Comparison of ENCODE assay signal across 8 cellular contexts in genomic region chr17:51259574-51260236, GRCh38. TPM values are rescaled to one million over a fixed set of nuclear protein-coding genes. Genes with fewer than 3 reads are reported as not detected.
DNase-seq lines count a peak whose midpoint lies in the region; ATAC-seq, FAIRE-seq and TF ChIP-seq lines count a peak whose summit lies in the region.

TSS of gene MBTD1 (minus strand) at chr17:51260049. CDS start at chr17:51225161, 34,888 bp downstream.

- peaks cover 72% of the 10 kb centered on the region for H3K4me1 Mint-ChIP-seq in activated naive CD8-positive, alpha-beta T cell treated with anti-CD3 and anti-CD28 coated beads, Interleukin-2, amount 50 U/mL, for 24 hours

- H3K4me1 ChIP-seq in cardiac muscle cell (ENCODE audit: low read depth), result peaks cover 30% of the 10 kb centered on the region
- H3K4me1 ChIP-seq in pancreas, result peaks cover 16 to 45% (median 40%) of the 10 kb centered on the region in 3 donors
- H3K4me1 ChIP-seq in thyroid gland, result peaks cover 26 to 28% of the 10 kb centered on the region in 2 donors

- H3K9me3 Mint-ChIP-seq in activated naive CD8-positive, alpha-beta T cell treated with anti-CD3 and anti-CD28 coated beads, Interleukin-2, amount 50 U/mL, for 24 hours, result no peaks in the 10 kb centered on the region

- H3K36me3 ChIP-seq in cardiac muscle cell (no peaks in the 10 kb centered on the region), pancreas (no peaks in the 10 kb centered on the region), thyroid gland (no peaks in the 10 kb centered on the region)

- H3K27me3 ChIP-seq in cardiac muscle cell (no peaks in the 10 kb centered on the region), pancreas (no peaks in the 10 kb centered on the region), thyroid gland (no peaks in the 10 kb centered on the region)

- FAIRE-seq in pancreas (lab: Jason Lieb, UNC), result no peak

- peak; percentile 80 for ATAC-seq in HG02642 (IDR thresholded peaks at IDR 0.05; ENCODE audit: poor library complexity, unreplicated experiment)
- ATAC-seq in activated naive CD8-positive, alpha-beta T cell treated with anti-CD3 and anti-CD28 coated beads, Interleukin-2, amount 50 U/mL, for 24 hours, result peak; percentile 93
- peak; percentile 84 to 93 (median 87) for ATAC-seq in pancreas

- peak within 1 kb of the TSS; percentile 98 for H3K27ac Mint-ChIP-seq in activated naive CD8-positive, alpha-beta T cell treated with anti-CD3 and anti-CD28 coated beads, Interleukin-2, amount 50 U/mL, for 24 hours

- 0% methylated on average over 42 of the region's 42 CpGs for WGBS in pancreas, 2 donors
- 1% methylated on average over 12 to 19 of the region's 42 CpGs for WGBS in thyroid gland, 2 donors

- no peak for TF ChIP-seq POLR2A in thyroid gland (IDR thresholded peaks at IDR 0.05)

- TF ChIP-seq CTCF in cardiac muscle cell (IDR thresholded peaks at IDR 0.05; ENCODE audit: low read depth, low read length), result no peak
- TF ChIP-seq CTCF in pancreas (IDR thresholded peaks at IDR 0.05), result no peak
- TF ChIP-seq CTCF in thyroid gland (IDR thresholded peaks at IDR 0.05), result peak in 1 of 6 experiments; percentile 12

- DNase-seq in NCI-H128 (lab: John Stamatoyannopoulos, UW; ENCODE audit: unreplicated experiment), result peak; percentile 86
- peak; percentile 87 to 95 for DNase-seq in SW 1271 (lab: John Stamatoyannopoulos, UW)
- peak; percentile 96 for DNase-seq in activated naive CD8-positive, alpha-beta T cell treated with anti-CD3 and anti-CD28 coated beads, Interleukin-2, amount 50 U/mL, for 24 hours
- peak; percentile 97 to 98 for DNase-seq in cardiac muscle cell (ENCODE audit: low read depth in 1 of 2, low spot score in 1 of 2)
- peak; percentile 91 to 98 (median 94) for DNase-seq in pancreas
- peak; percentile 95 to 96 for DNase-seq in thyroid gland

- peak within 1 kb of the TSS; percentile 93 for H3K4me3 Mint-ChIP-seq in activated naive CD8-positive, alpha-beta T cell treated with anti-CD3 and anti-CD28 coated beads, Interleukin-2, amount 50 U/mL, for 24 hours

- H3K4me3 ChIP-seq in GM08714 (ENCODE audit: low read length) (peak within 1 kb of the TSS; percentile 88), cardiac muscle cell (peak within 1 kb of the TSS; percentile 71), pancreas (peak within 1 kb of the TSS; percentile 76 to 91 (median 88)), thyroid gland (replicated peaks in 1 of 3) (peak within 1 kb of the TSS; percentile 55 to 93 (median 85))

- H3K27me3 Mint-ChIP-seq in activated naive CD8-positive, alpha-beta T cell treated with anti-CD3 and anti-CD28 coated beads, Interleukin-2, amount 50 U/mL, for 24 hours, result no peaks in the 10 kb centered on the region

- no peaks in the 10 kb centered on the region for H3K9me3 ChIP-seq in cardiac muscle cell (ENCODE audit: low read depth)
- H3K9me3 ChIP-seq in pancreas, result no peaks in the 10 kb centered on the region
- no peaks in the 10 kb centered on the region for H3K9me3 ChIP-seq in thyroid gland

- peaks cover 51% of the 10 kb centered on the region for H3K36me3 Mint-ChIP-seq in activated naive CD8-positive, alpha-beta T cell treated with anti-CD3 and anti-CD28 coated beads, Interleukin-2, amount 50 U/mL, for 24 hours (ENCODE audit: low read depth)

- intact Hi-C loops in pancreas (cut with DNase I) (no loop called here), thyroid gland (cut with DNase I) (loop anchor here (5.0 kb wide), 1 partner anchor 92 kb away; the partner anchor contains the start of gene NME2)

- H3K27ac ChIP-seq in cardiac muscle cell (peak within 1 kb of the TSS; percentile 98), pancreas (peak within 1 kb of the TSS; percentile 94 to 98 (median 97)), thyroid gland (peak within 1 kb of the TSS; percentile 96 to 99 (median 99))

RNA-seq across cellular contexts. Expression of gene MBTD1, which starts in this region (rescaled TPM):
- total RNA-seq in cardiac muscle cell, result 16.8 and 25.7 TPM in 2 replicates
- polyA plus RNA-seq in cardiac muscle cell, result 5.9 and 6.4 TPM in 2 replicates
- total RNA-seq in pancreas, result 10 to 100 TPM in 1 of 6 donors, 1 to 10 TPM in 5; 5.7 to 12.6 (median 8.1) TPM
- 1 to 10 TPM; 5.6 to 7.7 TPM for polyA plus RNA-seq in pancreas
- 10 to 100 TPM; 17.3 to 26.9 (median 24.3) TPM for total RNA-seq in thyroid gland

Comparison
In these comparisons a context has a peak if more than half of its experiments do, and no peak if none do; other contexts are left out.
1. Peak in every context shown above with its lines: DNase-seq, ATAC-seq, H3K4me3 ChIP-seq and H3K27ac ChIP-seq.